In the genomic region with DNA sequence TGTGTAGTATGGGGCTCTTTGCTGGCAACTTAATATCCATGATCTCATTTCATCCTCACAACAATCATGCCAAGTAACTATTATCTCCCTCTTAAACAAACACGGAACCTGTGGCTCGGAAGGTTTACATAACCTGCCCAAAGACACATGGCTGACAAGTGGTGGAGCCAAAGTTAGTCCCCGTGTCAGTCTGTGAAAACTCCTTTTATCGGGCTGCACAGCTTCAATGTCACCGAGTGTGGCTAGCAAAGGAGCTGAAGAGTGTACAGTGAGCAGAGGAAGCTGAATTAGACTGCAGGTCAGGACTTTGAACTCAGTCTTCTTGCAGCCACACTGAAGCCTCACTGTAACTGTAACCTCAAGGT, we compare ENCODE assay signal across 13 cellular contexts.
A peak's percentile ranks its signal among the peaks of the same experiment; 100 is the strongest.
DNase-seq lines count a peak whose midpoint lies in the region; ATAC-seq and TF ChIP-seq lines count a peak whose summit lies in the region.
"Had no signal": no experiment of that assay in that cellular context is flagged by ENCODE, and none has a peak within 500 bp of the region (broad histone marks: within the 10 kb centered on the region; RNA-seq: fewer than 3 reads in every experiment).

No MANE protein-coding gene starts in this region.

- H3K4me3 Mint-ChIP-seq in osteocyte (ENCODE audit: unreplicated experiment) = no peak overlapping the region
- H3K4me3 Mint-ChIP-seq: activated naive CD4-positive, alpha-beta T cell treated with anti-CD3 and anti-CD28 coated beads for 36 hours had no signal

- ATAC-seq in Right ventricle myocardium superior (ENCODE audit: poor library complexity) (peak; percentile 93), Panc1 (no peak)

- no peak overlapping the region for H3K27ac ChIP-seq in Panc1 (ENCODE audit: low read length)
- H3K27ac ChIP-seq: GM23248, neutrophil, vagina had no signal

- POLR2A ChIA-PET in Panc1 (lab: Charles Lee) = interaction anchor here (0.6 kb wide), 1 partner anchor 66 kb away, joined by 5 read pairs; no protein-coding TSS in a partner anchor

- in situ Hi-C loops in Panc1 (cut with HindIII; ENCODE audit: low pct_unique_long_range_greater_than_20kb, low sequenced_read_pairs) = no loop called here

- BruUV-seq in Panc1 (replicated peaks; lab: Mats Ljungman, UMichigan) = TSS peak; percentile 16

- peaks cover 22% of the 10 kb centered on the region for H3K36me3 Mint-ChIP-seq in osteocyte (ENCODE audit: unreplicated experiment)

- peaks cover 12% of the 10 kb centered on the region for H3K36me3 ChIP-seq in Panc1 (ENCODE audit: control insufficient read depth, insufficient read depth, low read length)

- 0 out of 2 replicates have a peak, but pooled peaks cover 3% of the 10 kb centered on the region for H3K4me1 ChIP-seq in Panc1 (ENCODE audit: control insufficient read depth, insufficient read depth, low read length)
- H3K4me1 ChIP-seq: vagina had no signal

- no peak overlapping the region for H3K27ac Mint-ChIP-seq in osteocyte (ENCODE audit: unreplicated experiment)
- H3K27ac Mint-ChIP-seq: activated naive CD4-positive, alpha-beta T cell treated with anti-CD3 and anti-CD28 coated beads for 36 hours had no signal

- peaks cover 3% of the 10 kb centered on the region for H3K4me1 Mint-ChIP-seq in osteocyte (ENCODE audit: unreplicated experiment)

- intact Hi-C loops in Right ventricle myocardium superior (cut with DNase I) (no loop called here), cardiac septum (cut with DNase I) (no loop called here), Panc1 (cut with micrococcal nuclease; ENCODE audit: unreplicated experiment) (no loop called here)

- no peak for DNase-seq in Right ventricle myocardium superior
- DNase-seq in cardiac septum (ENCODE audit: low spot score) = no peak
- no peak for DNase-seq in Panc1 (ENCODE audit: low read depth, low spot score)
- DNase-seq in kidney glomerular epithelial cell (lab: John Stamatoyannopoulos, UW) = peak; percentile 44
- no peak for DNase-seq in T1000 (lab: John Stamatoyannopoulos, UW)
- no peak for DNase-seq in activated T-cell treated with anti-CD3 and anti-CD28 coated beads, Interleukin-2, amount 50 U/mL, for 48 hours
- no peak for DNase-seq in AML-193 (lab: John Stamatoyannopoulos, UW)
- no peak for DNase-seq in osteocyte (ENCODE audit: extremely low spot score, unreplicated experiment)
- DNase-seq: activated naive CD4-positive, alpha-beta T cell treated with anti-CD3 and anti-CD28 coated beads for 36 hours; GM23248; islet precursor cell had no signal

- H3K9me3 ChIP-seq in Panc1 (ENCODE audit: control insufficient read depth, insufficient read depth, low read depth, low read length) = no peaks in the 10 kb centered on the region
- H3K9me3 ChIP-seq: neutrophil, vagina had no signal

- CTCF ChIA-PET in Panc1 (lab: Charles Lee) = no interaction called here

- no peak for TF ChIP-seq CTCF in Panc1 (IDR thresholded peaks at IDR 0.05)
- TF ChIP-seq CTCF in osteocyte (IDR thresholded peaks at IDR 0.05) = no peak

- H3K27me3 ChIP-seq in Panc1 (ENCODE audit: control insufficient read depth, insufficient read depth, low read length) = no peaks in the 10 kb centered on the region
- H3K27me3 ChIP-seq: neutrophil, vagina had no signal

- H3K9me3 Mint-ChIP-seq in osteocyte (ENCODE audit: unreplicated experiment) = no peaks in the 10 kb centered on the region
- H3K9me3 Mint-ChIP-seq: activated naive CD4-positive, alpha-beta T cell treated with anti-CD3 and anti-CD28 coated beads for 36 hours had no signal

- H3K27me3 Mint-ChIP-seq in osteocyte (ENCODE audit: unreplicated experiment) = no peaks in the 10 kb centered on the region

- H3K4me3 ChIP-seq in Panc1 (ENCODE audit: low read depth in 2 of 2, low read length in 2 of 2) = no peak overlapping the region
- H3K4me3 ChIP-seq: GM23248, vagina had no signal
